In genomic region chr22:19179472-19180048, GRCh38 we compare ENCODE assay signal across 8 cellular contexts. TPM values are rescaled to one million over a fixed set of nuclear protein-coding genes. Genes with fewer than 3 reads are reported as not detected.
DNase-seq lines count a peak whose midpoint lies in the region; ATAC-seq and TF ChIP-seq lines count a peak whose summit lies in the region.

No MANE protein-coding gene starts in this region.

- no peaks in the 10 kb centered on the region for H3F3A ChIP-seq in neural cell (ENCODE audit: insufficient read depth, low read length, poor library complexity, severe bottlenecking)

- H3K4me2 ChIP-seq in neural cell (ENCODE audit: low read length), result peak overlapping the region; percentile 6

- TF ChIP-seq CTCF in GM12864 (IDR thresholded peaks at IDR 0.05; ENCODE audit: low read depth, low read length, missing control alignments) (peak; percentile 77), neural cell (IDR thresholded peaks at IDR 0.05; ENCODE audit: poor library complexity, severe bottlenecking) (peak; percentile 72)

- H3K36me3 Mint-ChIP-seq in activated naive CD4-positive, alpha-beta T cell treated with anti-CD3 and anti-CD28 coated beads, Interleukin-2, amount 10 ng/mL, durations not matched to agents 7 days and 5 days, result peaks cover 1% of the 10 kb centered on the region

- peaks cover 13% of the 10 kb centered on the region for H3K4me1 ChIP-seq in ACC112 (ENCODE audit: control insufficient read depth, insufficient read depth, low read length, unreplicated experiment)

- no peaks in the 10 kb centered on the region for H3K9me3 ChIP-seq in neural cell (ENCODE audit: low read length)

- H3K27ac Mint-ChIP-seq in activated naive CD4-positive, alpha-beta T cell treated with anti-CD3 and anti-CD28 coated beads, Interleukin-2, amount 10 ng/mL, durations not matched to agents 7 days and 5 days, result peak overlapping the region; percentile 75

- DNase-seq in GM12864 (ENCODE audit: low read depth), result peak; percentile 57
- peak; percentile 85 for DNase-seq in NCI-H748 (lab: John Stamatoyannopoulos, UW; ENCODE audit: unreplicated experiment)
- peak; percentile 66 for DNase-seq in activated naive CD4-positive, alpha-beta T cell treated with anti-CD3 and anti-CD28 coated beads, Interleukin-2, amount 10 ng/mL, durations not matched to agents 7 days and 5 days
- DNase-seq in foreskin melanocyte, result peak; percentile 75

- H3K4me3 Mint-ChIP-seq in activated naive CD4-positive, alpha-beta T cell treated with anti-CD3 and anti-CD28 coated beads, Interleukin-2, amount 10 ng/mL, durations not matched to agents 7 days and 5 days, result peak overlapping the region; percentile 75

- H3K27me3 ChIP-seq in ACC112 (ENCODE audit: insufficient read depth, low read length) (no peaks in the 10 kb centered on the region), neural cell (ENCODE audit: insufficient read depth, low read depth, low read length) (no peaks in the 10 kb centered on the region)

- peak overlapping the region; percentile 60 for H2AFZ ChIP-seq in ACC112 (ENCODE audit: low read length, unreplicated experiment)
- H2AFZ ChIP-seq in neural cell (ENCODE audit: low read depth, low read length), result no peak overlapping the region

- H3K9me2 ChIP-seq in neural cell (ENCODE audit: insufficient read depth, low read length), result no peaks in the 10 kb centered on the region

- H3K36me3 ChIP-seq in ACC112 (ENCODE audit: insufficient read depth, low read length) (no peaks in the 10 kb centered on the region), neural cell (ENCODE audit: insufficient read depth, low read length) (no peaks in the 10 kb centered on the region)

- CTCF ChIA-PET in activated naive CD4-positive, alpha-beta T cell treated with anti-CD3 and anti-CD28 coated beads, Interleukin-2, amount 10 ng/mL, durations not matched to agents 7 days and 5 days (lab: Charles Lee), result interaction anchor here (0.8 to 1.6 kb wide), 10 partner anchors 12 to 450 kb away, joined by 3 to 9 read pairs (median 3); no protein-coding TSS in a partner anchor

- H3K4me1 Mint-ChIP-seq in activated naive CD4-positive, alpha-beta T cell treated with anti-CD3 and anti-CD28 coated beads, Interleukin-2, amount 10 ng/mL, durations not matched to agents 7 days and 5 days, result peaks cover 31% of the 10 kb centered on the region

- H3K4me3 ChIP-seq in ACC112 (ENCODE audit: low read depth, low read length), result peak overlapping the region; percentile 89
- H3K4me3 ChIP-seq in GM12864 (ENCODE audit: low read depth, low read length), result peak overlapping the region; percentile 77
- peak overlapping the region; percentile 91 for H3K4me3 ChIP-seq in neural cell (ENCODE audit: low read length)

- H3K27ac ChIP-seq in ACC112 (ENCODE audit: low read depth, low read length), result no peak overlapping the region
- H3K27ac ChIP-seq in neural cell (ENCODE audit: low read length), result no peak overlapping the region

- peak; percentile 34 for ATAC-seq in HG03378 (IDR thresholded peaks at IDR 0.05; ENCODE audit: unreplicated experiment)
- ATAC-seq in GM19397 (IDR thresholded peaks at IDR 0.05; ENCODE audit: unreplicated experiment), result no peak

- peaks cover 27% of the 10 kb centered on the region for H3K27me3 Mint-ChIP-seq in activated naive CD4-positive, alpha-beta T cell treated with anti-CD3 and anti-CD28 coated beads, Interleukin-2, amount 10 ng/mL, durations not matched to agents 7 days and 5 days

- TF ChIP-seq RAD21 in neural cell (conservative IDR thresholded peaks at IDR 0.05), result peak; percentile 59

- no peaks in the 10 kb centered on the region for H3K9me3 Mint-ChIP-seq in activated naive CD4-positive, alpha-beta T cell treated with anti-CD3 and anti-CD28 coated beads, Interleukin-2, amount 10 ng/mL, durations not matched to agents 7 days and 5 days

- peak overlapping the region; percentile 71 for H3K9ac ChIP-seq in neural cell (ENCODE audit: low read length)

- H3K79me2 ChIP-seq in ACC112 (ENCODE audit: control insufficient read depth, insufficient read depth, low read length, unreplicated experiment) (peaks cover 13% of the 10 kb centered on the region), neural cell (replicated peaks; ENCODE audit: insufficient read depth, low read length) (no peaks in the 10 kb centered on the region)

- H4K20me1 ChIP-seq in neural cell (ENCODE audit: insufficient read depth), result no peaks in the 10 kb centered on the region

- no peak for TF ChIP-seq EP300 in neural cell (conservative IDR thresholded peaks at IDR 0.05; ENCODE audit: poor library complexity, severe bottlenecking)

TF ChIP-seq in neural cell, 6 proteins besides CTCF, POLR2A, EP300 and RAD21:
- TF ChIP-seq SMC3 (conservative IDR thresholded peaks at IDR 0.05; ENCODE audit: poor library complexity) (peak; percentile 64), POLR2AphosphoS5 (IDR thresholded peaks at IDR 0.05) (no peak)

RNA-seq across cellular contexts. Expression of gene SLC25A1, which starts 1.0 kb away (rescaled TPM):
- 81.4 and 89.2 TPM in 2 replicates for polyA plus RNA-seq in neural cell
- polyA minus RNA-seq in neural cell, result 45.8 and 46.9 TPM in 2 replicates

RNA-seq across cellular contexts. Expression of gene GSC2, which starts 29.5 kb away (rescaled TPM):
- polyA plus RNA-seq in neural cell, result not detected in 2 replicates
- not detected in 2 replicates for polyA minus RNA-seq in neural cell

RNA-seq across cellular contexts. Expression of gene ESS2, which starts 35.1 kb away (rescaled TPM):
- polyA plus RNA-seq in neural cell, result 27.6 and 28.0 TPM in 2 replicates
- 21.8 and 28.5 TPM in 2 replicates for polyA minus RNA-seq in neural cell

RNA-seq across cellular contexts. Expression of gene TSSK2, which starts 48.5 kb away (rescaled TPM):
- 0.26 TPM in 1 of 2 replicates, not detected in the other for polyA plus RNA-seq in neural cell
- polyA minus RNA-seq in neural cell, result 0.35 TPM in 1 of 2 replicates, not detected in the other

RNA-seq across cellular contexts. Expression of gene DGCR2, which starts 57.3 kb away (rescaled TPM):
- 67.1 and 67.7 TPM in 2 replicates for polyA plus RNA-seq in neural cell
- 86.9 and 111 TPM in 2 replicates for polyA minus RNA-seq in neural cell
